Comparison of ENCODE assay signal across 12 cellular contexts in genomic region chr3:8442993-8443670, GRCh38. TPM values are rescaled to one million over a fixed set of nuclear protein-coding genes. Genes with fewer than 3 reads are reported as not detected.
DNase-seq lines count a peak whose midpoint lies in the region; TF ChIP-seq lines count a peak whose summit lies in the region.
"Had no signal": no experiment of that assay in that cellular context is flagged by ENCODE, and none has a peak within 500 bp of the region (broad histone marks: within the 10 kb centered on the region; RNA-seq: fewer than 3 reads in every experiment).

No MANE protein-coding gene starts in this region.

- DNase-seq in HT-29 (ENCODE audit: low spot score) (peak; percentile 38), glomerular visceral epithelial cell (ENCODE audit: extremely low spot score) (peak; percentile 49), renal cortical epithelial cell (ENCODE audit: low read depth) (peak; percentile 29), NCI-H1930 (lab: John Stamatoyannopoulos, UW) (no peak), NCI-H345 treated with DMSO at 0.1 percent for 48 hours (lab: John Stamatoyannopoulos, UW; ENCODE audit: unreplicated experiment) (no peak), cerebellum (ENCODE audit: low spot score) (no peak)
- DNase-seq in stimulated activated CD4-positive, alpha-beta T cell treated with anti-CD3 and anti-CD28 coated beads, Interleukin-4, amount 100 ng/mL, for 1 hour, result no peak
- DNase-seq: central memory CD4-positive, alpha-beta T cell; NCI-H2171 treated with DMSO at 0.1 percent for 48 hours; T-cell had no signal

- H3K27ac ChIP-seq in VCaP, result peak overlapping the region; percentile 99
- H3K27ac ChIP-seq: C4-2B had no signal

- no peak for TF ChIP-seq CTCF in VCaP (conservative IDR thresholded peaks at IDR 0.05)

RNA-seq across cellular contexts. Expression of gene LMCD1, which starts 58.5 kb away (rescaled TPM):
- total RNA-seq in HT-29 (2014; rRNA removed; shearing (Covaris generic)), result 4.8 and 7.5 TPM in 2 replicates
- 119 and 499 TPM in 2 replicates for total RNA-seq in renal cortical epithelial cell
- total RNA-seq in cerebellum, result 3.4 TPM

Comparison
In these comparisons a context has a peak if more than half of its experiments do, and no peak if none do; other contexts are left out.
1. DNase-seq: peak in HT-29 (single experiment), glomerular visceral epithelial cell (single experiment) and renal cortical epithelial cell (single experiment); none in NCI-H1930 (0 of 2), NCI-H345 treated with DMSO at 0.1 percent for 48 hours (single experiment), cerebellum (single experiment) and stimulated activated CD4-positive, alpha-beta T cell treated with anti-CD3 and anti-CD28 coated beads, Interleukin-4, amount 100 ng/mL, for 1 hour (single experiment).
2. RNA of gene LMCD1, which starts 58.5 kb away (total RNA-seq): 119 to 499 TPM in renal cortical epithelial cell; 4.8 to 7.5 TPM in HT-29 and 3.4 TPM in cerebellum (single experiment); every median in the first group is over 10 times any median in the second.